In the genomic region with DNA sequence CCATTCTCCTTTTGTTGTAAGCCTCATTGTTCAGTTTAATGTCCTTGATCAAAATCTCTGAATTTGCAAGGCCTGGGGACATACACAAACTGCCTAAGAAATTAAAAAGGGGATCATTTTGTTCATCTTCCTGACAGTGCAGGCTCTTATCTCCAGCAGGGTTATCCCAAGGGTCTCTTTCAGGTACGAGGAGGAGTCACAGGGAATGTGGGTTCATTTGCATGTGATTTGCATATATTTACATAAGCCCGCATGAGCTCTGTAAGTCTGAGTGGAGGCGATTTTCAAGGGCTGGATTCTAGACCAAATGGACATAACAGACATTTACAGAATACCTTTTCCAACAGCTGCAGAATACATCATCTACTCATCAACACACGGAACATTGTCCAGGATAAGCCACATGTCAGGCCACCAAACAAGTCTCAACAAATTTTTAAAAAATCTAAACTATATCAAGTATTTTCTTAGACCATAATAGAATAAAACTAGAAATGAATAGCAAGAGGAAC, we compare ENCODE assay signal across 14 cellular contexts.
A peak's percentile ranks its signal among the peaks of the same experiment; 100 is the strongest.
DNase-seq lines count a peak whose midpoint lies in the region; ATAC-seq and TF ChIP-seq lines count a peak whose summit lies in the region.
"Had no signal": no experiment of that assay in that cellular context is flagged by ENCODE, and none has a peak within 500 bp of the region (broad histone marks: within the 10 kb centered on the region; RNA-seq: fewer than 3 reads in every experiment).

No MANE protein-coding gene starts in this region.

- H3K4me3 ChIP-seq in GM23338: no peak overlapping the region
- H3K4me3 ChIP-seq in neuronal stem cell (ENCODE audit: low read length in 2 of 2): no peak overlapping the region
- H3K4me3 ChIP-seq: BLaER1 had no signal

- no peak overlapping the region for H4K91ac ChIP-seq in neuronal stem cell (ENCODE audit: low read depth, low read length, poor library complexity)

- H3K4ac ChIP-seq in neuronal stem cell (ENCODE audit: low read length): no peak overlapping the region

- H3K27me3 ChIP-seq in GM23338 (ENCODE audit: insufficient read depth) (no peaks in the 10 kb centered on the region), neuronal stem cell (ENCODE audit: control insufficient read depth in 3 of 3, insufficient read depth in 3 of 3, low read depth in 1 of 3, low read length in 3 of 3) (no peaks in the 10 kb centered on the region)
- H3K27me3 ChIP-seq: BLaER1 had no signal

- no peak overlapping the region for H2BK120ac ChIP-seq in neuronal stem cell (ENCODE audit: low read depth, low read length)

- DNase-seq in GM23338 (ENCODE audit: low spot score) (peak; percentile 25), WTC11 (ENCODE audit: low spot score) (no peak), iPS-NIHi7 (ENCODE audit: extremely low spot score) (peak; percentile 13), neuronal stem cell (ENCODE audit: low spot score) (no peak), immature natural killer cell (no peak), SKM-1 (lab: John Stamatoyannopoulos, UW; ENCODE audit: unreplicated experiment) (no peak)
- DNase-seq in activated CD8-positive, alpha-beta T cell treated with anti-CD3 and anti-CD28 coated beads, Interleukin-2, amount 10 ng/mL, durations not matched to agents 7 days and 5 days: no peak
- DNase-seq: 8988T; AML-193; Caco-2; CD8-positive, alpha-beta memory T cell; DND-41; GDM1 had no signal

- H3K9ac ChIP-seq in neuronal stem cell (ENCODE audit: low read depth, low read length, poor library complexity): no peak overlapping the region
- H3K9ac ChIP-seq: BLaER1 had no signal

- no peaks in the 10 kb centered on the region for H3K36me3 ChIP-seq in GM23338 (ENCODE audit: insufficient read depth)
- no peaks in the 10 kb centered on the region for H3K36me3 ChIP-seq in neuronal stem cell (replicated peaks in 1 of 2; ENCODE audit: control insufficient read depth in 2 of 2, insufficient read depth in 2 of 2, low read length in 2 of 2)
- H3K36me3 ChIP-seq: BLaER1 had no signal

- POLR2A ChIA-PET in WTC11 (lab: Charles Lee): no interaction called here
- POLR2A ChIA-PET in activated CD8-positive, alpha-beta T cell treated with anti-CD3 and anti-CD28 coated beads, Interleukin-2, amount 10 ng/mL, durations not matched to agents 7 days and 5 days (lab: Charles Lee): no interaction called here

- H2BK5ac ChIP-seq in neuronal stem cell (ENCODE audit: low read length): no peak overlapping the region

- no peaks in the 10 kb centered on the region for H3K79me1 ChIP-seq in neuronal stem cell (ENCODE audit: low read depth, low read length)

- H3K23ac ChIP-seq in neuronal stem cell (ENCODE audit: low read depth, low read length, poor library complexity): no peak overlapping the region

- no peak overlapping the region for H2AK5ac ChIP-seq in neuronal stem cell (ENCODE audit: low read depth, low read length)

- H4K20me1 ChIP-seq in GM23338 (replicated peaks; ENCODE audit: insufficient read depth): no peaks in the 10 kb centered on the region
- H4K20me1 ChIP-seq: BLaER1 had no signal

- no peaks in the 10 kb centered on the region for H3F3A ChIP-seq in GM23338 (replicated peaks; ENCODE audit: low read depth)

- H3K9me3 ChIP-seq in neuronal stem cell (replicated peaks in 1 of 2; ENCODE audit: control insufficient read depth in 2 of 2, insufficient read depth in 1 of 2, low read depth in 1 of 2, low read length in 2 of 2): no peaks in the 10 kb centered on the region
- H3K9me3 ChIP-seq: BLaER1, Caco-2 had no signal

- H3K27ac ChIP-seq in GM23338 (ENCODE audit: low read depth) (no peak overlapping the region), neuronal stem cell (replicated peaks; ENCODE audit: low read length) (no peak overlapping the region)
- H3K27ac ChIP-seq: BLaER1 had no signal

- TF ChIP-seq CTCF in GM23338 (conservative IDR thresholded peaks at IDR 0.05; ENCODE audit: low read depth in 2 of 2) (no peak), WTC11 (IDR thresholded peaks at IDR 0.05) (no peak)

- H3K18ac ChIP-seq in neuronal stem cell (ENCODE audit: low read length): no peak overlapping the region

- H2AFZ ChIP-seq in GM23338 (no peak overlapping the region), neuronal stem cell (ENCODE audit: low read length) (no peak overlapping the region)

- peaks cover 8% of the 10 kb centered on the region; the same call in 1 of the 2 replicates for H3K4me1 ChIP-seq in GM23338 (ENCODE audit: insufficient read depth)
- no peaks in the 10 kb centered on the region for H3K4me1 ChIP-seq in neuronal stem cell (ENCODE audit: control insufficient read depth in 2 of 2, insufficient read depth in 1 of 2, low read depth in 1 of 2, low read length in 2 of 2)
- H3K4me1 ChIP-seq: BLaER1, Caco-2 had no signal

- H3K79me2 ChIP-seq in GM23338 (replicated peaks; ENCODE audit: insufficient read depth): no peaks in the 10 kb centered on the region

- H3K4me3 Mint-ChIP-seq in GM23338 (no peak overlapping the region), WTC11 (no peak overlapping the region), immature natural killer cell (no peak overlapping the region)
- H3K4me3 Mint-ChIP-seq in activated CD8-positive, alpha-beta T cell treated with anti-CD3 and anti-CD28 coated beads, Interleukin-2, amount 10 ng/mL, durations not matched to agents 7 days and 5 days: no peak overlapping the region
- H3K4me3 Mint-ChIP-seq: CD8-positive, alpha-beta memory T cell had no signal

- 0 out of 2 replicates have a peak, but pooled peaks cover 6% of the 10 kb centered on the region for H3K9me2 ChIP-seq in GM23338 (ENCODE audit: insufficient read depth)

- no CpG with 5 or more reads among the region's 4 CpGs for WGBS in neuronal stem cell (ENCODE audit: extremely low coverage in 2 of 2, insufficient read length in 2 of 2, insufficient replicate concordance in 1 of 2), 2 donors

- H3K14ac ChIP-seq in neuronal stem cell (ENCODE audit: low read length): peak overlapping the region; percentile 38

- H3K4me1 Mint-ChIP-seq in GM23338: peaks cover 17% of the 10 kb centered on the region
- peaks cover 23% of the 10 kb centered on the region for H3K4me1 Mint-ChIP-seq in WTC11
- no peaks in the 10 kb centered on the region for H3K4me1 Mint-ChIP-seq in immature natural killer cell
- no peaks in the 10 kb centered on the region for H3K4me1 Mint-ChIP-seq in activated CD8-positive, alpha-beta T cell treated with anti-CD3 and anti-CD28 coated beads, Interleukin-2, amount 10 ng/mL, durations not matched to agents 7 days and 5 days (ENCODE audit: low read depth)
- H3K4me1 Mint-ChIP-seq: CD8-positive, alpha-beta memory T cell had no signal

- H2BK12ac ChIP-seq in neuronal stem cell (ENCODE audit: low read length): no peak overlapping the region

- H3K27ac Mint-ChIP-seq in GM23338: no peak overlapping the region
- H3K27ac Mint-ChIP-seq in WTC11: no peak overlapping the region
- H3K27ac Mint-ChIP-seq in immature natural killer cell: no peak overlapping the region
- no peak overlapping the region for H3K27ac Mint-ChIP-seq in activated CD8-positive, alpha-beta T cell treated with anti-CD3 and anti-CD28 coated beads, Interleukin-2, amount 10 ng/mL, durations not matched to agents 7 days and 5 days
- H3K27ac Mint-ChIP-seq: CD8-positive, alpha-beta memory T cell had no signal

- no peak overlapping the region for H2BK15ac ChIP-seq in neuronal stem cell (ENCODE audit: low read length)

- no peaks in the 10 kb centered on the region for H3K36me3 Mint-ChIP-seq in GM23338 (ENCODE audit: low read depth)
- peaks cover 15% of the 10 kb centered on the region for H3K36me3 Mint-ChIP-seq in WTC11
- H3K36me3 Mint-ChIP-seq in immature natural killer cell: no peaks in the 10 kb centered on the region
- no peaks in the 10 kb centered on the region for H3K36me3 Mint-ChIP-seq in activated CD8-positive, alpha-beta T cell treated with anti-CD3 and anti-CD28 coated beads, Interleukin-2, amount 10 ng/mL, durations not matched to agents 7 days and 5 days (ENCODE audit: low read depth)

- H3K9me3 Mint-ChIP-seq in GM23338 (no peaks in the 10 kb centered on the region), WTC11 (peaks cover 31% of the 10 kb centered on the region), immature natural killer cell (peaks cover 0 to 14% (median 5%) of the 10 kb centered on the region in 6 donors)
- H3K9me3 Mint-ChIP-seq in activated CD8-positive, alpha-beta T cell treated with anti-CD3 and anti-CD28 coated beads, Interleukin-2, amount 10 ng/mL, durations not matched to agents 7 days and 5 days (ENCODE audit: insufficient read depth): peaks cover 15% of the 10 kb centered on the region

- ATAC-seq in GM23338: peak; percentile 78
- ATAC-seq in WTC11: peak; percentile 67; the same call in 1 of the 2 replicates
- no peak for ATAC-seq in activated CD8-positive, alpha-beta T cell treated with anti-CD3 and anti-CD28 coated beads, Interleukin-2, amount 10 ng/mL, durations not matched to agents 7 days and 5 days

- H3K4me2 ChIP-seq in GM23338: no peak overlapping the region; the same call in 1 of the 2 replicates
- H3K4me2 ChIP-seq in neuronal stem cell (ENCODE audit: insufficient read depth, low read length, poor library complexity, severe bottlenecking): no peak overlapping the region
- H3K4me2 ChIP-seq: BLaER1 had no signal

- no peak overlapping the region for H4K8ac ChIP-seq in neuronal stem cell (ENCODE audit: low read depth, low read length)

- H3K27me3 Mint-ChIP-seq in GM23338 (ENCODE audit: insufficient read depth, low read depth, poor library complexity): no peaks in the 10 kb centered on the region
- H3K27me3 Mint-ChIP-seq in WTC11 (ENCODE audit: low read depth): no peaks in the 10 kb centered on the region; the same call in 1 of the 2 replicates
- peaks cover 1 to 3% (median 1%) of the 10 kb centered on the region in 3 donors for H3K27me3 Mint-ChIP-seq in immature natural killer cell (ENCODE audit: low read depth in 3 of 3)
- no peaks in the 10 kb centered on the region for H3K27me3 Mint-ChIP-seq in activated CD8-positive, alpha-beta T cell treated with anti-CD3 and anti-CD28 coated beads, Interleukin-2, amount 10 ng/mL, durations not matched to agents 7 days and 5 days (ENCODE audit: low read depth)
- H3K27me3 Mint-ChIP-seq: CD8-positive, alpha-beta memory T cell had no signal

- CTCF ChIA-PET in WTC11 (lab: Charles Lee): no interaction called here
- CTCF ChIA-PET in activated CD8-positive, alpha-beta T cell treated with anti-CD3 and anti-CD28 coated beads, Interleukin-2, amount 10 ng/mL, durations not matched to agents 7 days and 5 days (lab: Charles Lee): no interaction called here

TF ChIP-seq in GM23338, 12 proteins besides CTCF, POLR2A, EP300 and RAD21 (continues in another document):
- no peak for TF ChIP-seq JUNB (IDR thresholded peaks at IDR 0.05; ENCODE audit: unreplicated experiment)

TF ChIP-seq in WTC11, 78 proteins besides CTCF, POLR2A, EP300 and RAD21 (continues in another document):
- no peak for TF ChIP-seq ZNF671 (CRISPR knock-in tag; IDR thresholded peaks at IDR 0.05)
- TF ChIP-seq FOXJ3 (CRISPR knock-in tag; IDR thresholded peaks at IDR 0.05; ENCODE audit: borderline replicate concordance): no peak

Comparison
In these comparisons a context has a peak if more than half of its experiments do, and no peak if none do; other contexts are left out.
1. DNase-seq: peak in GM23338 (single experiment) and iPS-NIHi7 (single experiment); none in WTC11 (single experiment), neuronal stem cell (single experiment), immature natural killer cell (0 of 3), SKM-1 (single experiment) and activated CD8-positive, alpha-beta T cell treated with anti-CD3 and anti-CD28 coated beads, Interleukin-2, amount 10 ng/mL, durations not matched to agents 7 days and 5 days (single experiment).